In the genomic region with DNA sequence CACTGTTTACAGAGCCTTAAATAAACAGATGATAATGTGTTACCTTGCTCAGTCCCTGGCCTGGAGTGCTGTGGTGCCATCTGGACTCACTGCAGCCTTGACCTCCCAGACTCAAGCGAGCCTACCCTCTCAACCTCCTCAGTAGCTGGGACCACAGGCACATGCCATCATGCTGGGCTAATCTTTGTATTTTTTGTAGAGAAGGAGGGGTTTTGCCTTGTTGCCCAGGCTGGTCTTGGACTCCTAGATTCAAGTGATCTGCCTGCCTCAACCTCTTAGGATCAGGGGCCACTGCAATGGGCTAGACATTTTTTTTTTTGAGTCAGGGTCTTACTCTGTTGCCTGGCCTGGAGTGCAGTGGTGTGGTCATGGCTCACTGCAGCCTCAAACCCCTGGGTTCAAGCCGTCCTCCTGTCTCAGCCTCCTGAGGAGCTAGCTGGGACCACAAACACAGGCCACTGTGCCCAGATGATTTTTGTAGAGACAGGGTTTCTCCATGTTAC, we compare ENCODE assay signal across 1 cellular context.
TF ChIP-seq lines count a peak whose summit lies in the region.

No MANE protein-coding gene starts in this region.

TF ChIP-seq in HepG2, 621 proteins besides CTCF, POLR2A, EP300 and RAD21 (continued from another document and continues in another):
- TF ChIP-seq KIAA2018 (CRISPR knock-in tag; IDR thresholded peaks at IDR 0.05; ENCODE audit: borderline replicate concordance), result no peak
- 0 out of 2 replicates have a peak, but pooled peaks have one; percentile 69 for TF ChIP-seq NR1H2 (CRISPR knock-in tag; IDR thresholded peaks at IDR 0.05; ENCODE audit: borderline replicate concordance, low read depth)
- no peak for TF ChIP-seq MBD4 (IDR thresholded peaks at IDR 0.05; ENCODE audit: borderline replicate concordance, low read length)
- no peak for TF ChIP-seq FOSL1 (CRISPR knock-in tag; IDR thresholded peaks at IDR 0.05; ENCODE audit: borderline replicate concordance)
- no peak for TF ChIP-seq ZNF143 (CRISPR knock-in tag; IDR thresholded peaks at IDR 0.05)
- TF ChIP-seq ZNF512 (CRISPR knock-in tag; IDR thresholded peaks at IDR 0.05), result no peak
- no peak for TF ChIP-seq ZNF597 (CRISPR knock-in tag; IDR thresholded peaks at IDR 0.05)
- no peak for TF ChIP-seq KLF12 (CRISPR knock-in tag; IDR thresholded peaks at IDR 0.05; ENCODE audit: borderline replicate concordance)
- peak; percentile 93 for TF ChIP-seq HOXA3 (CRISPR knock-in tag; IDR thresholded peaks at IDR 0.05)
- TF ChIP-seq ZSCAN22 (CRISPR knock-in tag; IDR thresholded peaks at IDR 0.05), result peak; percentile 55; the same call in 1 of the 2 replicates
- TF ChIP-seq SIX4 (CRISPR knock-in tag; IDR thresholded peaks at IDR 0.05), result peak; percentile 80
- TF ChIP-seq TMF1 (CRISPR knock-in tag; IDR thresholded peaks at IDR 0.05; ENCODE audit: low read depth), result 0 out of 2 replicates have a peak, but pooled peaks have one; percentile 35
- TF ChIP-seq REXO4 (CRISPR knock-in tag; IDR thresholded peaks at IDR 0.05; ENCODE audit: borderline replicate concordance), result no peak
- TF ChIP-seq ZNF451 (CRISPR knock-in tag; IDR thresholded peaks at IDR 0.05), result no peak
- TF ChIP-seq, protein P1, sequence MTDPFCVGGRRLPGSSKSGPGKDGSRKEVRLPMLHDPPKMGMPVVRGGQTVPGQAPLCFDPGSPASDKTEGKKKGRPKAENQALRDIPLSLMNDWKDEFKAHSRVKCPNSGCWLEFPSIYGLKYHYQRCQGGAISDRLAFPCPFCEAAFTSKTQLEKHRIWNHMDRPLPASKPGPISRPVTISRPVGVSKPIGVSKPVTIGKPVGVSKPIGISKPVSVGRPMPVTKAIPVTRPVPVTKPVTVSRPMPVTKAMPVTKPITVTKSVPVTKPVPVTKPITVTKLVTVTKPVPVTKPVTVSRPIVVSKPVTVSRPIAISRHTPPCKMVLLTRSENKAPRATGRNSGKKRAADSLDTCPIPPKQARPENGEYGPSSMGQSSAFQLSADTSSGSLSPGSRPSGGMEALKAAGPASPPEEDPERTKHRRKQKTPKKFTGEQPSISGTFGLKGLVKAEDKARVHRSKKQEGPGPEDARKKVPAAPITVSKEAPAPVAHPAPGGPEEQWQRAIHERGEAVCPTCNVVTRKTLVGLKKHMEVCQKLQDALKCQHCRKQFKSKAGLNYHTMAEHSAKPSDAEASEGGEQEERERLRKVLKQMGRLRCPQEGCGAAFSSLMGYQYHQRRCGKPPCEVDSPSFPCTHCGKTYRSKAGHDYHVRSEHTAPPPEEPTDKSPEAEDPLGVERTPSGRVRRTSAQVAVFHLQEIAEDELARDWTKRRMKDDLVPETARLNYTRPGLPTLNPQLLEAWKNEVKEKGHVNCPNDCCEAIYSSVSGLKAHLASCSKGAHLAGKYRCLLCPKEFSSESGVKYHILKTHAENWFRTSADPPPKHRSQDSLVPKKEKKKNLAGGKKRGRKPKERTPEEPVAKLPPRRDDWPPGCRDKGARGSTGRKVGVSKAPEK (CRISPR knock-in tag; IDR thresholded peaks at IDR 0.05; ENCODE audit: borderline replicate concordance), result peak; percentile 42
- peak; percentile 49; the same call in 1 of the 2 replicates for TF ChIP-seq ZSCAN5A (CRISPR knock-in tag; IDR thresholded peaks at IDR 0.05; ENCODE audit: borderline replicate concordance)
- peak; percentile 66; the same call in 1 of the 2 replicates for TF ChIP-seq JUNB (CRISPR knock-in tag; IDR thresholded peaks at IDR 0.05; ENCODE audit: borderline replicate concordance)
- TF ChIP-seq ZNF350 (CRISPR knock-in tag; IDR thresholded peaks at IDR 0.05; ENCODE audit: borderline replicate concordance, low read depth), result peak; percentile 89
- TF ChIP-seq PAF1 (CRISPR knock-in tag; IDR thresholded peaks at IDR 0.05), result no peak
- peak; percentile 83; the same call in 1 of the 2 replicates for TF ChIP-seq CREM (IDR thresholded peaks at IDR 0.05)
- TF ChIP-seq CREM (CRISPR knock-in tag; IDR thresholded peaks at IDR 0.05), result no peak
- no peak for TF ChIP-seq POLR2AphosphoS2 (IDR thresholded peaks at IDR 0.05; ENCODE audit: low read depth, low read length)
- TF ChIP-seq ZBTB40 (IDR thresholded peaks at IDR 0.05), result no peak
- TF ChIP-seq ZBTB40 (CRISPR knock-in tag; IDR thresholded peaks at IDR 0.05), result no peak; the same call in 1 of the 2 replicates
